In the genomic region with DNA sequence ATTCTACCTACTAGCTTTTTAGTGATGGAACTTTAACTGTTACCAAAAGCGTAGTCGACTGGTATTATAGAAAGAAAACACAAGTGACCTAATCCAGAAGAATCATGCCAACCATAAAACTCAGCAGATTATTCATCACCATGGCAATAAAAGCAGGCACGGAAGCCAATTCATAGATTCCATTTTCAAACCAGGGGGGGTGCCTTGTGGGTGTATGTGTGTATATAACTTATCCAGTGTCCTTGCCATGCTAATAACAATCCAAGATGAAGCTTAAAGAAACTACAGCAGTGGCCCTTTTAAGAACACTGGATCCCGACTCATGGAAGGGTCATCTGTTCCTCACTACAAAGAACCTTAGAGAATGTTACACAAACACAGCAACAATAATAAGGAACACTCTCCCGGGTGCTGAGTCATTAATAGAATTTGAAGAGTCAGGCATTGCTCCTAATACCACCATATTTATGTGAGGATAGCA, we compare ENCODE assay signal across 9 cellular contexts.
DNase-seq lines count a peak whose midpoint lies in the region; TF ChIP-seq lines count a peak whose summit lies in the region.
"Had no signal": no experiment of that assay in that cellular context is flagged by ENCODE, and none has a peak within 500 bp of the region (broad histone marks: within the 10 kb centered on the region; RNA-seq: fewer than 3 reads in every experiment).

No MANE protein-coding gene starts in this region.

- DNase-seq in Daoy (ENCODE audit: low read depth): peak; percentile 33
- DNase-seq in RKO (ENCODE audit: low spot score): peak; percentile 46
- no peak for DNase-seq in epithelial cell of proximal tubule (ENCODE audit: low read depth)
- DNase-seq in pons (ENCODE audit: low spot score): peak; percentile 37
- no peak for DNase-seq in NCI-H2171 (lab: John Stamatoyannopoulos, UW)
- DNase-seq in central memory CD4-positive, alpha-beta T cell: no peak
- no peak for DNase-seq in NCI-H524 treated with DMSO at 0.1 percent for 48 hours (lab: John Stamatoyannopoulos, UW)
- no peak for DNase-seq in NAMALWA (ENCODE audit: low spot score)

- TF ChIP-seq CTCF in epithelial cell of proximal tubule (conservative IDR thresholded peaks at IDR 0.05; ENCODE audit: low read depth, low read length): no peak

- H3K4me3 ChIP-seq in epithelial cell of proximal tubule (ENCODE audit: low read depth, low read length): peak overlapping the region; percentile 17
- H3K4me3 ChIP-seq: vagina had no signal

Comparison
In these comparisons a context has a peak if more than half of its experiments do, and no peak if none do; other contexts are left out.
1. DNase-seq: peak in Daoy (single experiment), RKO (single experiment) and pons (single experiment); none in epithelial cell of proximal tubule (single experiment), NCI-H2171 (single experiment), central memory CD4-positive, alpha-beta T cell (single experiment), NCI-H524 treated with DMSO at 0.1 percent for 48 hours (single experiment) and NAMALWA (single experiment).